In genomic region chr6:137351890-137352289, GRCh38 we compare ENCODE assay signal across 20 cellular contexts.
DNase-seq lines count a peak whose midpoint lies in the region; ATAC-seq and TF ChIP-seq lines count a peak whose summit lies in the region.
"Had no signal": no experiment of that assay in that cellular context is flagged by ENCODE, and none has a peak within 500 bp of the region (broad histone marks: within the 10 kb centered on the region; RNA-seq: fewer than 3 reads in every experiment).

No MANE protein-coding gene starts in this region.

- H3K27me3 ChIP-seq in right lobe of liver, result no peaks in the 10 kb centered on the region

- H3K27ac Mint-ChIP-seq in CD14-positive monocyte, result peak overlapping the region; percentile 86 to 94 (median 92)
- H3K27ac Mint-ChIP-seq: activated naive CD4-positive, alpha-beta T cell treated with anti-CD3 and anti-CD28 coated beads, Interleukin-2, amount 10 ng/mL, durations not matched to agents 7 days and 5 days; brain; IgD-negative memory B cell had no signal

- no peak overlapping the region for H3K4me3 ChIP-seq in right lobe of liver
- H3K4me3 ChIP-seq: lung, PC-9 had no signal

- peaks cover 0 to 5% (median 1%) of the 10 kb centered on the region in 3 donors for H3K27me3 Mint-ChIP-seq in CD14-positive monocyte (ENCODE audit: low read depth in 3 of 3)
- H3K27me3 Mint-ChIP-seq: IgD-negative memory B cell, T-cell had no signal

- peak overlapping the region in 1 of 2 donors; percentile 72 for H3K4me3 Mint-ChIP-seq in CD14-positive monocyte
- H3K4me3 Mint-ChIP-seq: activated naive CD4-positive, alpha-beta T cell treated with anti-CD3 and anti-CD28 coated beads, Interleukin-2, amount 10 ng/mL, durations not matched to agents 7 days and 5 days; brain; T-cell had no signal

- no peaks in the 10 kb centered on the region for H3K36me3 ChIP-seq in right lobe of liver

- H3K27ac ChIP-seq in right lobe of liver, result peak overlapping the region; percentile 45 to 76 (median 71)
- H3K27ac ChIP-seq: PC-9 had no signal

- ATAC-seq in right lobe of liver, result peak in 1 of 4 donors; percentile 5
- ATAC-seq: T-cell had no signal

- WGBS in right lobe of liver (ENCODE audit: insufficient coverage, low coverage, low lambda C conversion rate, missing lambda C conversion rate), result 61% methylated on average over 5 of the region's 5 CpGs

- no peak for TF ChIP-seq POLR2A in right lobe of liver (IDR thresholded peaks at IDR 0.05)

- no peaks in the 10 kb centered on the region for H3K9me3 Mint-ChIP-seq in CD14-positive monocyte
- H3K9me3 Mint-ChIP-seq: activated naive CD4-positive, alpha-beta T cell treated with anti-CD3 and anti-CD28 coated beads, Interleukin-2, amount 10 ng/mL, durations not matched to agents 7 days and 5 days; IgD-negative memory B cell; T-cell had no signal

- DNase-seq in CD14-positive monocyte (ENCODE audit: low spot score), result peak; percentile 94
- DNase-seq in MV-4-11 (lab: John Stamatoyannopoulos, UW), result peak; percentile 93
- peak; percentile 81 for DNase-seq in amniotic epithelial cell (ENCODE audit: low read depth)
- DNase-seq in right lobe of liver, result no peak
- no peak for DNase-seq in activated T-cell treated with anti-CD3 and anti-CD28 coated beads for 4 hours
- no peak for DNase-seq in GM20000 (ENCODE audit: low spot score)
- DNase-seq in NCI-H2227 treated with DMSO at 0.1 percent for 48 hours (lab: John Stamatoyannopoulos, UW), result no peak
- no peak for DNase-seq in stimulated activated CD8-positive, alpha-beta memory T cell treated with anti-CD3 and anti-CD28 coated beads, Interleukin-4, amount 100 ng/mL, for 48 hours
- DNase-seq: activated CD4-positive, CD25-positive, alpha-beta regulatory T cell treated with anti-CD3 and anti-CD28 coated beads, Interleukin-2, amount 50 U/mL, for 72 hours; activated CD8-positive, alpha-beta memory T cell treated with anti-CD3 and anti-CD28 coated beads, Interleukin-2, amount 50 U/mL, for 4 hours; activated naive CD4-positive, alpha-beta T cell treated with anti-CD3 and anti-CD28 coated beads, Interleukin-2, amount 10 ng/mL, durations not matched to agents 7 days and 5 days; DMS153; H7; NCI-H1436; NCI-H446 had no signal

- TF ChIP-seq CTCF in CD14-positive monocyte (IDR thresholded peaks at IDR 0.05) (no peak), right lobe of liver (IDR thresholded peaks at IDR 0.05) (no peak), GM20000 (IDR thresholded peaks at IDR 0.05; ENCODE audit: extremely low read depth, missing control alignments) (no peak)

- H3K4me1 ChIP-seq in right lobe of liver, result peaks cover 0 to 50% (median 11%) of the 10 kb centered on the region in 4 donors

- no peaks in the 10 kb centered on the region for H3K36me3 Mint-ChIP-seq in CD14-positive monocyte
- H3K36me3 Mint-ChIP-seq: activated naive CD4-positive, alpha-beta T cell treated with anti-CD3 and anti-CD28 coated beads, Interleukin-2, amount 10 ng/mL, durations not matched to agents 7 days and 5 days; brain; T-cell had no signal

- intact Hi-C loops in CD14-positive monocyte (cut with micrococcal nuclease) (no loop called here), right lobe of liver (cut with DNase I) (no loop called here)

- H3K4me1 Mint-ChIP-seq in CD14-positive monocyte, result peaks cover 10% of the 10 kb centered on the region
- H3K4me1 Mint-ChIP-seq: brain had no signal

- H3K9me3 ChIP-seq in right lobe of liver, result no peaks in the 10 kb centered on the region

Comparison
In these comparisons a context has a peak if more than half of its experiments do, and no peak if none do; other contexts are left out.
1. DNase-seq: peak in CD14-positive monocyte (single experiment), MV-4-11 (single experiment) and amniotic epithelial cell (single experiment); none in right lobe of liver (0 of 3), activated T-cell treated with anti-CD3 and anti-CD28 coated beads for 4 hours (single experiment), GM20000 (single experiment), NCI-H2227 treated with DMSO at 0.1 percent for 48 hours (single experiment) and stimulated activated CD8-positive, alpha-beta memory T cell treated with anti-CD3 and anti-CD28 coated beads, Interleukin-4, amount 100 ng/mL, for 48 hours (single experiment).